9 cellular contexts compared by ENCODE assay signal in genomic region chr11:121929581-121929980, GRCh38.
A peak's percentile ranks its signal among the peaks of the same experiment; 100 is the strongest.
DNase-seq lines count a peak whose midpoint lies in the region; ATAC-seq and TF ChIP-seq lines count a peak whose summit lies in the region.
"Had no signal": no experiment of that assay in that cellular context is flagged by ENCODE, and none has a peak within 500 bp of the region (broad histone marks: within the 10 kb centered on the region; RNA-seq: fewer than 3 reads in every experiment).

No MANE protein-coding gene starts in this region.

- H3K4me3 ChIP-seq in sigmoid colon, result peak overlapping the region; percentile 1 to 44 (median 38)

- peaks cover 36% of the 10 kb centered on the region for H3K4me1 Mint-ChIP-seq in WTC11

- intact Hi-C loops in sigmoid colon (cut with DNase I), result no loop called here

- peak; percentile 36 for ATAC-seq in WTC11
- no peak for ATAC-seq in GM21619 (IDR thresholded peaks at IDR 0.05; ENCODE audit: unreplicated experiment)

- POLR2A ChIA-PET in WTC11 (lab: Charles Lee), result no interaction called here

- TF ChIP-seq EP300 in sigmoid colon (IDR thresholded peaks at IDR 0.05), result no peak

- peak overlapping the region; percentile 28 to 55 (median 54) for H3K27ac ChIP-seq in sigmoid colon

- peaks cover 0 to 22% (median 14%) of the 10 kb centered on the region in 4 donors for H3K4me1 ChIP-seq in sigmoid colon

- CTCF ChIA-PET in WTC11 (lab: Charles Lee), result no interaction called here

- no peaks in the 10 kb centered on the region for H3K36me3 Mint-ChIP-seq in WTC11

- no peak for TF ChIP-seq CTCF in WTC11 (IDR thresholded peaks at IDR 0.05)
- TF ChIP-seq CTCF in sigmoid colon (IDR thresholded peaks at IDR 0.05), result no peak

- no peak overlapping the region for H3K4me3 Mint-ChIP-seq in WTC11

- H3K9me3 Mint-ChIP-seq in WTC11, result peaks cover 7% of the 10 kb centered on the region; the same call in 1 of the 2 replicates

- TF ChIP-seq POLR2A in sigmoid colon (IDR thresholded peaks at IDR 0.05), result no peak

- H3K27me3 ChIP-seq in sigmoid colon, result no peaks in the 10 kb centered on the region

- no peak overlapping the region for H3K27ac Mint-ChIP-seq in WTC11

- H3K36me3 ChIP-seq in sigmoid colon, result no peaks in the 10 kb centered on the region

- H3K9me3 ChIP-seq in sigmoid colon, result no peaks in the 10 kb centered on the region

- H3K27me3 Mint-ChIP-seq in WTC11 (ENCODE audit: low read depth), result peaks cover 3% of the 10 kb centered on the region

- WGBS in sigmoid colon, 2 donors, result 5 to 7% methylated on average over 11 of the region's 11 CpGs

- peak; percentile 12 for DNase-seq in H4 (ENCODE audit: low spot score)
- DNase-seq in WTC11 (ENCODE audit: low spot score), result peak; percentile 12
- DNase-seq in hippocampal formation (lab: John Stamatoyannopoulos, UW), result peak; percentile 43 to 45
- no peak for DNase-seq in sigmoid colon
- no peak for DNase-seq in GDM1 (lab: John Stamatoyannopoulos, UW)
- DNase-seq in cerebellar cortex (ENCODE audit: low spot score), result no peak
- DNase-seq in SIG-M5 treated with dmso at 0.1 percent for 504 hours (lab: John Stamatoyannopoulos, UW; ENCODE audit: unreplicated experiment), result no peak
- DNase-seq: SHP77 treated with DMSO at 0.1 percent for 48 hours had no signal

TF ChIP-seq in WTC11, 78 proteins besides CTCF, POLR2A, EP300 and RAD21:
- TF ChIP-seq NR2C2 (CRISPR knock-in tag; IDR thresholded peaks at IDR 0.05) (no peak), ZNF138 (CRISPR knock-in tag; conservative IDR thresholded peaks at IDR 0.05) (no peak), PRDM15 (CRISPR knock-in tag; IDR thresholded peaks at IDR 0.05) (peak; percentile 71)

Comparison
In these comparisons a context has a peak if more than half of its experiments do, and no peak if none do; other contexts are left out.
1. DNase-seq: peak in H4 (single experiment), WTC11 (single experiment) and hippocampal formation (2 of 2); none in sigmoid colon (single experiment), GDM1 (single experiment), cerebellar cortex (single experiment) and SIG-M5 treated with dmso at 0.1 percent for 504 hours (single experiment).